ENCODE assay signal across 9 cellular contexts in the genomic region with DNA sequence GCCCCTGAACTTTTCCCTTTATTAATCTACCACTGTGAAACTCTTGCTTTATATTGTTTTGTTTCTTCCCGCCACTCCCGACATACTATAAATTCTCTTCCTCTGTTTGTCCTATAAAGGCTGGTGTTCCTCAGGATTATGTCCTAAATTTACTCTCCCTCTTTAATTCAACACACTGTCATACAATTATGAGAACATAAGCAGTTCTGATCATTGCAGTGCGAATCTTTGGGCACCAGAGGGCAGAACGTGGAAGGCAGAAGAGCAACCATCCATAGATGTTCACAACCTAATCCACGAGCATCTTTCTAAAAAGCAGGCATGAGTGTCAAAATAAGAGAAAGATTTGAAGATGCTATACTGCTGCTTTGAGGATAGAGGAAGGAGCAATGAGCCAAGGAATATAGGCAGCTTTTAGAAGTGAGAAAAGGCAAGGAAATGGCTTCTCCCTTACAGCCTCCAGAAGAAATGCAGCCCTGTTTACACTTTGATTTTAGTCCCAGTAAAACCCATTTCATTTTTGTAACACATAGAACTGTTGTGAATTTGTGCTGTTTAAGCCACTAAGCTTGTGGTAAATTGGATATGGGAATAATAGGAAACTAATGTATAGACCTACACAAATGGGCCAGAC.
DNase-seq lines count a peak whose midpoint lies in the region; ATAC-seq and TF ChIP-seq lines count a peak whose summit lies in the region.
"Had no signal": no experiment of that assay in that cellular context is flagged by ENCODE, and none has a peak within 500 bp of the region (broad histone marks: within the 10 kb centered on the region; RNA-seq: fewer than 3 reads in every experiment).

No MANE protein-coding gene starts in this region.

- intact Hi-C loops in Panc1 (cut with micrococcal nuclease; ENCODE audit: unreplicated experiment) = loop anchor here (5.0 kb wide), 1 partner anchor 60 kb away; no protein-coding TSS in a partner anchor

- no peaks in the 10 kb centered on the region for H3K27me3 Mint-ChIP-seq in endodermal cell (ENCODE audit: insufficient read depth)
- H3K27me3 Mint-ChIP-seq in neural crest cell (ENCODE audit: low read depth) = no peaks in the 10 kb centered on the region

- DNase-seq in NCI-H1694 (lab: John Stamatoyannopoulos, UW) = peak; percentile 0
- no peak for DNase-seq in NCI-H1694 treated with DMSO at 0.1 percent for 48 hours (lab: John Stamatoyannopoulos, UW)
- peak; percentile 24 for DNase-seq in Panc1 (ENCODE audit: low read depth, low spot score)
- peak; percentile 63 for DNase-seq in endodermal cell
- peak; percentile 33 for DNase-seq in neural crest cell (ENCODE audit: low read depth, low spot score)
- DNase-seq in germinal center (ENCODE audit: low spot score) = no peak

- H3K9ac ChIP-seq in endodermal cell (ENCODE audit: extremely low read depth, low read length, poor library complexity, severe bottlenecking) = no peak overlapping the region

- H3K4me1 Mint-ChIP-seq in endodermal cell (peaks cover 22% of the 10 kb centered on the region), neural crest cell (peaks cover 12% of the 10 kb centered on the region)

- H3K27ac Mint-ChIP-seq in endodermal cell = no peak overlapping the region
- H3K27ac Mint-ChIP-seq in neural crest cell (ENCODE audit: unreplicated experiment) = no peak overlapping the region
- H3K27ac Mint-ChIP-seq: activated naive CD4-positive, alpha-beta T cell treated with anti-CD3 and anti-CD28 coated beads, Interleukin-2, amount 50 U/mL, for 72 hours had no signal

- H3K4me3 Mint-ChIP-seq in endodermal cell (no peak overlapping the region), neural crest cell (no peak overlapping the region)

- H3K9me3 ChIP-seq in Panc1 (ENCODE audit: control insufficient read depth, insufficient read depth, low read depth, low read length) (no peaks in the 10 kb centered on the region), endodermal cell (ENCODE audit: control insufficient read depth, low read length) (no peaks in the 10 kb centered on the region)

- CTCF ChIA-PET in Panc1 (lab: Charles Lee) = no interaction called here

- WGBS in endodermal cell (ENCODE audit: insufficient coverage in 1 of 2, insufficient read length in 1 of 2), 2 experiments = 50 to 56% methylated on average over 5 of the region's 5 CpGs

- in situ Hi-C loops in Panc1 (cut with HindIII; ENCODE audit: low pct_unique_long_range_greater_than_20kb, low sequenced_read_pairs) = no loop called here

- POLR2A ChIA-PET in Panc1 (lab: Charles Lee) = no interaction called here

- peak; percentile 79 for ATAC-seq in GM18517 (IDR thresholded peaks at IDR 0.05; ENCODE audit: unreplicated experiment)
- peak; percentile 87 for ATAC-seq in HG02943 (IDR thresholded peaks at IDR 0.05; ENCODE audit: low read depth, unreplicated experiment)
- peak; percentile 58; the same call in 1 of the 2 replicates for ATAC-seq in Panc1

- H3K9me3 Mint-ChIP-seq in endodermal cell (no peaks in the 10 kb centered on the region), neural crest cell (no peaks in the 10 kb centered on the region)
- H3K9me3 Mint-ChIP-seq: activated naive CD4-positive, alpha-beta T cell treated with anti-CD3 and anti-CD28 coated beads, Interleukin-2, amount 50 U/mL, for 72 hours had no signal

- BruUV-seq in Panc1 (replicated peaks; lab: Mats Ljungman, UMichigan) = no TSS peak

- TF ChIP-seq CTCF in Panc1 (IDR thresholded peaks at IDR 0.05) (peak; percentile 75), endodermal cell (conservative IDR thresholded peaks at IDR 0.05) (peak; percentile 84), neural crest cell (conservative IDR thresholded peaks at IDR 0.05) (peak; percentile 76)

- H3K4me1 ChIP-seq in Panc1 (ENCODE audit: control insufficient read depth, insufficient read depth, low read length) (no peaks in the 10 kb centered on the region), endodermal cell (ENCODE audit: control insufficient read depth, insufficient read depth, low read length) (no peaks in the 10 kb centered on the region)

- H3K27ac ChIP-seq in Panc1 (ENCODE audit: low read length) (no peak overlapping the region), endodermal cell (ENCODE audit: low read depth, low read length) (no peak overlapping the region)

- H3K36me3 ChIP-seq in Panc1 (ENCODE audit: control insufficient read depth, insufficient read depth, low read length) = no peaks in the 10 kb centered on the region
- H3K36me3 ChIP-seq in endodermal cell (ENCODE audit: control insufficient read depth, insufficient read depth, low read length) = no peaks in the 10 kb centered on the region

- H3K27me3 ChIP-seq in Panc1 (ENCODE audit: control insufficient read depth, insufficient read depth, low read length) (no peaks in the 10 kb centered on the region), endodermal cell (ENCODE audit: control insufficient read depth, insufficient read depth, low read length, poor library complexity, severe bottlenecking) (peaks cover 4% of the 10 kb centered on the region)

- no peaks in the 10 kb centered on the region for H3K36me3 Mint-ChIP-seq in endodermal cell (ENCODE audit: low read depth)
- no peaks in the 10 kb centered on the region for H3K36me3 Mint-ChIP-seq in neural crest cell (ENCODE audit: low read depth)
- H3K36me3 Mint-ChIP-seq: activated naive CD4-positive, alpha-beta T cell treated with anti-CD3 and anti-CD28 coated beads, Interleukin-2, amount 50 U/mL, for 72 hours had no signal

- H3K4me3 ChIP-seq in Panc1 (ENCODE audit: low read depth in 2 of 2, low read length in 2 of 2) (no peak overlapping the region), endodermal cell (ENCODE audit: low read length) (no peak overlapping the region)

Comparison
In these comparisons a context has a peak if more than half of its experiments do, and no peak if none do; other contexts are left out.
1. DNase-seq: peak in NCI-H1694 (single experiment), Panc1 (single experiment), endodermal cell (single experiment) and neural crest cell (single experiment); none in NCI-H1694 treated with DMSO at 0.1 percent for 48 hours (single experiment) and germinal center (single experiment).
2. Peak in every context shown above with its lines, with median percentiles within 50 percentile points of each other: ATAC-seq and CTCF ChIP-seq.